In the genomic region with DNA sequence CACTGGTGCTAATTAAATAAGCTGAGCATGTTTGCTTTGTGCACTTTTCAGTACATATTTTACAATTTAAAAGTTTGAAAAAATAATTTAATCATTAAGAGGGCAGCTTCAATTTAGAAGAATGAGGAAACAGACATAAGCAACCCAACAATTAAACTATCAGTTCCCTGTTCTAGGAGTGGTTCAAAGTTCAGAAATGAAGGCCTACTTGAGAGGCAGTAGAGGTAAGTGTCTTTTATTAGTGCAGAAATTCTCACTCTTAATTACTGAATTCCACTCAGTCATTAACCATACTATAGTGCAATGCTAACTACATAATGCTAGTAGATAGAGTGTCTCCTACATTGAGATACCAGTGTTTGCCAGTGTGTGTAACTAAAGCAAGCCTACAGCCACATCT, we compare ENCODE assay signal across 33 cellular contexts.
"Had no signal": no experiment of that assay in that cellular context is flagged by ENCODE, and none has a peak within 500 bp of the region (broad histone marks: within the 10 kb centered on the region; RNA-seq: fewer than 3 reads in every experiment).

No MANE protein-coding gene starts in this region.

- H3K27me3 ChIP-seq: adrenal gland, body of pancreas, colonic mucosa, esophagus squamous epithelium, gastroesophageal sphincter had no signal

- H3K4me3 Mint-ChIP-seq: activated B cell treated with CpG ODN at 0.5 μM for 24 hours; activated CD4-positive, alpha-beta memory T cell treated with anti-CD3 and anti-CD28 coated beads for 36 hours; activated CD4-positive, alpha-beta T cell treated with anti-CD3 and anti-CD28 coated beads for 36 hours; activated CD4-positive, alpha-beta T cell treated with anti-CD3 and anti-CD28 coated beads, Interleukin-2, amount 10 ng/mL, durations not matched to agents 24 days and 14 days; activated CD8-positive, alpha-beta memory T cell treated with anti-CD3 and anti-CD28 coated beads, Interleukin-2, amount 10 ng/mL, durations not matched to agents 7 days and 5 days; activated CD8-positive, alpha-beta T cell treated with anti-CD3 and anti-CD28 coated beads, Interleukin-2, amount 10 ng/mL, durations not matched to agents 7 days and 5 days; activated naive CD4-positive, alpha-beta T cell treated with anti-CD3 and anti-CD28 coated beads for 36 hours; activated naive CD4-positive, alpha-beta T cell treated with anti-CD3 and anti-CD28 coated beads, Interleukin-2, amount 50 U/mL, for 24 hours; activated naive CD8-positive, alpha-beta T cell treated with anti-CD3 and anti-CD28 coated beads for 36 hours; activated naive CD8-positive, alpha-beta T cell treated with anti-CD3 and anti-CD28 coated beads, Interleukin-2, amount 50 U/mL, for 24 hours; activated T-helper 1 cell treated with anti-CD3 and anti-CD28 coated beads, Interleukin-12 subunit alpha, Interleukin-12 subunit beta, Interleukin-2, Interleukin-4 antibody, amounts not matched to agents 30 ng/mL and 10 ng/mL and 1 ng/mL, durations not matched to agents 14 hours and 24 hours and 36 hours; T-helper 17 cell; T-helper 2 cell treated with Interferon-gamma antibody and Interleukin-4, amounts not matched to agents 5 μg/mL and 100 μg/mL, for 36 hours had no signal

- H3K27me3 Mint-ChIP-seq: activated B cell treated with CpG ODN at 0.5 μM for 24 hours; activated CD4-positive, alpha-beta memory T cell treated with anti-CD3 and anti-CD28 coated beads for 36 hours; activated CD4-positive, alpha-beta T cell treated with anti-CD3 and anti-CD28 coated beads for 36 hours; activated CD4-positive, alpha-beta T cell treated with anti-CD3 and anti-CD28 coated beads, Interleukin-2, amount 10 ng/mL, durations not matched to agents 24 days and 14 days; activated CD8-positive, alpha-beta memory T cell treated with anti-CD3 and anti-CD28 coated beads, Interleukin-2, amount 10 ng/mL, durations not matched to agents 7 days and 5 days; activated naive CD4-positive, alpha-beta T cell treated with anti-CD3 and anti-CD28 coated beads, Interleukin-2, amount 50 U/mL, for 24 hours; activated naive CD8-positive, alpha-beta T cell treated with anti-CD3 and anti-CD28 coated beads for 36 hours; activated naive CD8-positive, alpha-beta T cell treated with anti-CD3 and anti-CD28 coated beads, Interleukin-2, amount 50 U/mL, for 24 hours; T-helper 17 cell had no signal

- DNase-seq: activated B cell treated with CpG ODN at 0.5 μM for 24 hours; activated CD4-positive, alpha-beta memory T cell treated with anti-CD3 and anti-CD28 coated beads for 36 hours; activated CD4-positive, alpha-beta T cell treated with anti-CD3 and anti-CD28 coated beads for 36 hours; activated CD4-positive, alpha-beta T cell treated with anti-CD3 and anti-CD28 coated beads, Interleukin-2, amount 10 ng/mL, durations not matched to agents 24 days and 14 days; activated CD4-positive, CD25-positive, alpha-beta regulatory T cell treated with anti-CD3 and anti-CD28 coated beads, Interleukin-2, amount 50 U/mL, for 72 hours; activated CD8-positive, alpha-beta memory T cell treated with anti-CD3 and anti-CD28 coated beads, Interleukin-2, amount 10 ng/mL, durations not matched to agents 7 days and 5 days; activated CD8-positive, alpha-beta memory T cell treated with anti-CD3 and anti-CD28 coated beads, Interleukin-2, amount 50 U/mL, for 4 hours; activated CD8-positive, alpha-beta T cell treated with anti-CD3 and anti-CD28 coated beads, Interleukin-2, amount 10 ng/mL, durations not matched to agents 7 days and 5 days; activated effector memory CD4-positive, alpha-beta T cell treated with anti-CD3 and anti-CD28 coated beads, Interleukin-2, amount 50 U/mL, for 16 hours; activated naive CD4-positive, alpha-beta T cell treated with anti-CD3 and anti-CD28 coated beads for 36 hours; activated naive CD8-positive, alpha-beta T cell treated with anti-CD3 and anti-CD28 coated beads for 36 hours; activated naive CD8-positive, alpha-beta T cell treated with anti-CD3 and anti-CD28 coated beads, Interleukin-2, amount 50 U/mL, for 24 hours; activated T-cell treated with anti-CD3 and anti-CD28 coated beads, Interleukin-2, amount 50 U/mL, for 1 hour; activated T-cell treated with anti-CD3 and anti-CD28 coated beads, Interleukin-2, amount 50 U/mL, for 48 hours; adrenal gland; amygdala; aorta; body of pancreas; central memory CD4-positive, alpha-beta T cell; cerebellar nuclear complex; colonic mucosa; effector CD8-positive, alpha-beta T cell; esophagus squamous epithelium; foreskin melanocyte; T-helper 17 cell; T1000; WERI-Rb-1 had no signal

- H3K4me1 ChIP-seq: adrenal gland, body of pancreas, colonic mucosa had no signal

- H3K9me3 ChIP-seq: adrenal gland, body of pancreas, colonic mucosa, esophagus squamous epithelium had no signal

- H3K4me1 Mint-ChIP-seq: activated B cell treated with CpG ODN at 0.5 μM for 24 hours had no signal

- H3K27ac ChIP-seq: adrenal gland, body of pancreas, colonic mucosa, epithelial cell of prostate, esophagus squamous epithelium, gastroesophageal sphincter, WERI-Rb-1 had no signal

- ATAC-seq: activated CD4-positive, alpha-beta T cell treated with anti-CD3 and anti-CD28 coated beads for 36 hours; activated CD8-positive, alpha-beta memory T cell treated with anti-CD3 and anti-CD28 coated beads, Interleukin-2, amount 10 ng/mL, durations not matched to agents 7 days and 5 days; activated CD8-positive, alpha-beta T cell treated with anti-CD3 and anti-CD28 coated beads, Interleukin-2, amount 10 ng/mL, durations not matched to agents 7 days and 5 days; activated naive CD8-positive, alpha-beta T cell treated with anti-CD3 and anti-CD28 coated beads, Interleukin-2, amount 50 U/mL, for 24 hours; body of pancreas; gastroesophageal sphincter; T-helper 17 cell had no signal

- H3K27ac Mint-ChIP-seq: activated B cell treated with CpG ODN at 0.5 μM for 24 hours; activated CD4-positive, alpha-beta memory T cell treated with anti-CD3 and anti-CD28 coated beads for 36 hours; activated CD4-positive, alpha-beta T cell treated with anti-CD3 and anti-CD28 coated beads for 36 hours; activated CD4-positive, alpha-beta T cell treated with anti-CD3 and anti-CD28 coated beads, Interleukin-2, amount 10 ng/mL, durations not matched to agents 24 days and 14 days; activated CD8-positive, alpha-beta memory T cell treated with anti-CD3 and anti-CD28 coated beads, Interleukin-2, amount 10 ng/mL, durations not matched to agents 7 days and 5 days; activated CD8-positive, alpha-beta T cell treated with anti-CD3 and anti-CD28 coated beads, Interleukin-2, amount 10 ng/mL, durations not matched to agents 7 days and 5 days; activated naive CD4-positive, alpha-beta T cell treated with anti-CD3 and anti-CD28 coated beads for 36 hours; activated naive CD4-positive, alpha-beta T cell treated with anti-CD3 and anti-CD28 coated beads, Interleukin-2, amount 50 U/mL, for 24 hours; activated naive CD8-positive, alpha-beta T cell treated with anti-CD3 and anti-CD28 coated beads for 36 hours; activated naive CD8-positive, alpha-beta T cell treated with anti-CD3 and anti-CD28 coated beads, Interleukin-2, amount 50 U/mL, for 24 hours; activated T-helper 1 cell treated with anti-CD3 and anti-CD28 coated beads, Interleukin-12 subunit alpha, Interleukin-12 subunit beta, Interleukin-2, Interleukin-4 antibody, amounts not matched to agents 30 ng/mL and 10 ng/mL and 1 ng/mL, durations not matched to agents 14 hours and 24 hours and 36 hours; activated T-helper 2 cell treated with anti-CD3 and anti-CD28 coated beads, Interferon-gamma antibody, Interleukin-2, Interleukin-4, amounts not matched to agents 10 μg/mL and 5 μg/mL and 100 μg/mL, durations not matched to agents 14 hours and 24 hours and 36 hours; T-helper 17 cell; T-helper 2 cell treated with Interferon-gamma antibody and Interleukin-4, amounts not matched to agents 5 μg/mL and 100 μg/mL, for 36 hours had no signal
